Comparison of ENCODE assay signal across 39 cellular contexts in the genomic region with DNA sequence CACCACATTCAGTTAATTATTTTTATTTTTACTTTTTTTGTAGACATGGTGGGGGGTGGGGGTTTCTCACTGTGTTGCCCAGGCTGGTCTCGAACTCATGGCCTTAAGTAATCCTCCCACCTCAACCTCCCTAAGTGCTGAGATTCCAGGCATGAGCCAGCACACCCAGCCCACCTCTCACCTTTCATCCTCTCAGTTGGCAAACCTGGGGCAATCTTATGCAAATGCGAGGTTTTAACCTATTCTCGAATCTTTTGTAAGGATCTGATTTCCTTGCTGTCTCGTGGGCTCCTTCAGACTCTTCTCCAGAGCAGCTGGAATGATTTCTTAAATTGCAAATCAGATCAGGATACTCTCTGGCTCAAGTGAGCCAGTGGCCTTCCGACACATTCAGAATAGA. TPM values are rescaled to one million over a fixed set of nuclear protein-coding genes. Genes with fewer than 3 reads are reported as not detected.
"Had no signal": no experiment of that assay in that cellular context is flagged by ENCODE, and none has a peak within 500 bp of the region (broad histone marks: within the 10 kb centered on the region; RNA-seq: fewer than 3 reads in every experiment).

No MANE protein-coding gene starts in this region.

- H3K4me1 ChIP-seq: body of pancreas had no signal

- H3K36me3 Mint-ChIP-seq: activated naive CD8-positive, alpha-beta T cell treated with anti-CD3 and anti-CD28 coated beads for 36 hours had no signal

- H3K27ac Mint-ChIP-seq: activated B cell treated with CpG ODN at 0.5 μM for 24 hours; activated CD8-positive, alpha-beta T cell treated with anti-CD3 and anti-CD28 coated beads for 36 hours; activated naive CD4-positive, alpha-beta T cell treated with anti-CD3 and anti-CD28 coated beads, Interleukin-2, amount 50 U/mL, for 24 hours; activated naive CD8-positive, alpha-beta T cell treated with anti-CD3 and anti-CD28 coated beads for 36 hours; activated naive CD8-positive, alpha-beta T cell treated with anti-CD3 and anti-CD28 coated beads, Interleukin-2, amount 50 U/mL, for 24 hours; activated T-helper 1 cell treated with anti-CD3 and anti-CD28 coated beads, Interleukin-12 subunit alpha, Interleukin-12 subunit beta, Interleukin-2, Interleukin-4 antibody, amounts not matched to agents 30 ng/mL and 10 ng/mL and 1 ng/mL, durations not matched to agents 14 hours and 24 hours and 36 hours; activated T-helper 2 cell treated with anti-CD3 and anti-CD28 coated beads, Interferon-gamma antibody, Interleukin-2, Interleukin-4, amounts not matched to agents 10 μg/mL and 5 μg/mL and 100 μg/mL, durations not matched to agents 14 hours and 24 hours and 36 hours; effector memory CD8-positive, alpha-beta T cell; T-helper 1 cell treated with Interleukin-12 subunit alpha and Interleukin-12 subunit beta and Interleukin-4 antibody, amounts not matched to agents 30 μg/mL and 1 μg/mL, for 36 hours had no signal

- H3K4me3 Mint-ChIP-seq: activated B cell treated with CpG ODN at 0.5 μM for 24 hours; activated CD8-positive, alpha-beta T cell treated with anti-CD3 and anti-CD28 coated beads for 36 hours; activated naive CD4-positive, alpha-beta T cell treated with anti-CD3 and anti-CD28 coated beads for 36 hours; activated naive CD4-positive, alpha-beta T cell treated with anti-CD3 and anti-CD28 coated beads, Interleukin-2, amount 50 U/mL, for 24 hours; activated naive CD8-positive, alpha-beta T cell treated with anti-CD3 and anti-CD28 coated beads for 36 hours; activated naive CD8-positive, alpha-beta T cell treated with anti-CD3 and anti-CD28 coated beads, Interleukin-2, amount 50 U/mL, for 24 hours; activated T-cell treated with anti-CD3 and anti-CD28 coated beads, Interleukin-2, amount 50 U/mL, for 4 hours; activated T-helper 1 cell treated with anti-CD3 and anti-CD28 coated beads, Interleukin-12 subunit alpha, Interleukin-12 subunit beta, Interleukin-2, Interleukin-4 antibody, amounts not matched to agents 30 ng/mL and 10 ng/mL and 1 ng/mL, durations not matched to agents 14 hours and 24 hours and 36 hours; effector memory CD8-positive, alpha-beta T cell; T-helper 1 cell treated with Interleukin-12 subunit alpha and Interleukin-12 subunit beta and Interleukin-4 antibody, amounts not matched to agents 30 μg/mL and 1 μg/mL, for 36 hours had no signal

- H3K4me1 Mint-ChIP-seq: activated naive CD4-positive, alpha-beta T cell treated with anti-CD3 and anti-CD28 coated beads, Interleukin-2, amount 50 U/mL, for 24 hours; activated naive CD8-positive, alpha-beta T cell treated with anti-CD3 and anti-CD28 coated beads for 36 hours had no signal

- FAIRE-seq: colon, endothelial cell of umbilical vein had no signal

- H3K27ac ChIP-seq: adrenal gland, body of pancreas, epithelial cell of prostate, esophagus squamous epithelium, gastroesophageal sphincter, WERI-Rb-1 had no signal

- H3K27me3 Mint-ChIP-seq: activated B cell treated with CpG ODN at 0.5 μM for 24 hours; activated CD8-positive, alpha-beta T cell treated with anti-CD3 and anti-CD28 coated beads for 36 hours; activated naive CD4-positive, alpha-beta T cell treated with anti-CD3 and anti-CD28 coated beads, Interleukin-2, amount 50 U/mL, for 24 hours; activated naive CD8-positive, alpha-beta T cell treated with anti-CD3 and anti-CD28 coated beads for 36 hours; activated naive CD8-positive, alpha-beta T cell treated with anti-CD3 and anti-CD28 coated beads, Interleukin-2, amount 50 U/mL, for 24 hours had no signal

- ATAC-seq: activated CD4-positive, CD25-positive, alpha-beta regulatory T cell treated with anti-CD3 and anti-CD28 coated beads, Interleukin-2, amount 50 U/mL, for 24 hours; activated CD8-positive, alpha-beta T cell treated with anti-CD3 and anti-CD28 coated beads for 36 hours; activated naive CD8-positive, alpha-beta T cell treated with anti-CD3 and anti-CD28 coated beads, Interleukin-2, amount 50 U/mL, for 24 hours; activated T-cell treated with anti-CD3 and anti-CD28 coated beads, Interleukin-2, amount 50 U/mL, for 4 hours; body of pancreas; effector memory CD8-positive, alpha-beta T cell; gastroesophageal sphincter had no signal

- H3K4me3 ChIP-seq: adrenal gland, body of pancreas, esophagus squamous epithelium, gastroesophageal sphincter had no signal

- H3K27me3 ChIP-seq: body of pancreas, esophagus squamous epithelium, gastroesophageal sphincter had no signal

- DNase-seq: activated B cell treated with CpG ODN at 0.5 μM for 24 hours; activated CD4-positive, alpha-beta T cell treated with anti-CD3 and anti-CD28 coated beads for 48 hours; activated CD4-positive, alpha-beta T cell treated with anti-CD3 and anti-CD28 coated beads, Interleukin-2, amount 50 U/mL, for 1 hour; activated CD4-positive, alpha-beta T cell treated with anti-CD3 and anti-CD28 coated beads, Interleukin-2, amount 50 U/mL, for 48 hours; activated CD8-positive, alpha-beta memory T cell treated with anti-CD3 and anti-CD28 coated beads for 24 hours; activated CD8-positive, alpha-beta T cell treated with anti-CD3 and anti-CD28 coated beads for 36 hours; activated effector memory CD4-positive, alpha-beta T cell treated with anti-CD3 and anti-CD28 coated beads, Interleukin-2, amount 50 U/mL, for 16 hours; activated naive CD4-positive, alpha-beta T cell treated with anti-CD3 and anti-CD28 coated beads for 36 hours; activated naive CD8-positive, alpha-beta T cell treated with anti-CD3 and anti-CD28 coated beads for 36 hours; activated naive CD8-positive, alpha-beta T cell treated with anti-CD3 and anti-CD28 coated beads, Interleukin-2, amount 50 U/mL, for 24 hours; activated T-cell treated with anti-CD3 and anti-CD28 coated beads, Interleukin-2, amount 50 U/mL, for 4 hours; adrenal gland; amygdala; body of pancreas; caudate nucleus; cortex of kidney; dermis blood vessel endothelial cell; effector CD4-positive, alpha-beta T cell; effector memory CD8-positive, alpha-beta T cell; esophagus squamous epithelium; foreskin melanocyte; T-helper 9 cell; WERI-Rb-1 had no signal

- H3K36me3 ChIP-seq: adrenal gland, esophagus squamous epithelium, gastroesophageal sphincter, WERI-Rb-1 had no signal

RNA-seq across cellular contexts. Expression of gene SLC2A7, which starts 7.1 kb away (rescaled TPM):
- total RNA-seq: activated B cell treated with CpG ODN at 0.5 μM for 24 hours; activated naive CD4-positive, alpha-beta T cell treated with anti-CD3 and anti-CD28 coated beads for 36 hours; activated T-cell treated with anti-CD3 and anti-CD28 coated beads, Interleukin-2, amount 50 U/mL, for 4 hours; activated T-helper 1 cell treated with anti-CD3 and anti-CD28 coated beads, Interleukin-12 subunit alpha, Interleukin-12 subunit beta, Interleukin-2, Interleukin-4 antibody, amounts not matched to agents 30 ng/mL and 10 ng/mL and 1 ng/mL, durations not matched to agents 14 hours and 24 hours and 36 hours; activated T-helper 2 cell treated with anti-CD3 and anti-CD28 coated beads, Interferon-gamma antibody, Interleukin-2, Interleukin-4, amounts not matched to agents 10 μg/mL and 5 μg/mL and 100 μg/mL, durations not matched to agents 14 hours and 24 hours and 36 hours; adrenal gland; aorta; body of pancreas; chondrocyte; endothelial cell of umbilical vein; fibroblast of lung; fibroblast of villous mesenchyme; glomerular endothelial cell; T-helper 2 cell treated with Interferon-gamma antibody and Interleukin-4, amounts not matched to agents 100 ng/mL and 5 ng/mL, for 36 hours had no signal
- polyA plus RNA-seq: adrenal gland, aorta, endothelial cell of umbilical vein, esophagus, fibroblast of lung had no signal

RNA-seq across cellular contexts. Expression of gene SLC2A5, which starts 36.1 kb away (rescaled TPM):
- total RNA-seq: activated CD8-positive, alpha-beta T cell treated with anti-CD3 and anti-CD28 coated beads for 36 hours; activated naive CD4-positive, alpha-beta T cell treated with anti-CD3 and anti-CD28 coated beads for 36 hours; activated T-cell treated with anti-CD3 and anti-CD28 coated beads, Interleukin-2, amount 50 U/mL, for 4 hours; activated T-helper 2 cell treated with anti-CD3 and anti-CD28 coated beads, Interferon-gamma antibody, Interleukin-2, Interleukin-4, amounts not matched to agents 10 μg/mL and 5 μg/mL and 100 μg/mL, durations not matched to agents 14 hours and 24 hours and 36 hours; endothelial cell of umbilical vein had no signal
- polyA plus RNA-seq: endothelial cell of umbilical vein had no signal
